8 cellular contexts compared by ENCODE assay signal in genomic region chr1:169466259-169467230, GRCh38. TPM values are rescaled to one million over a fixed set of nuclear protein-coding genes. Genes with fewer than 3 reads are reported as not detected.
A peak's percentile ranks its signal among the peaks of the same experiment; 100 is the strongest.
DNase-seq lines count a peak whose midpoint lies in the region; ATAC-seq and TF ChIP-seq lines count a peak whose summit lies in the region.
"Had no signal": no experiment of that assay in that cellular context is flagged by ENCODE, and none has a peak within 500 bp of the region (broad histone marks: within the 10 kb centered on the region; RNA-seq: fewer than 3 reads in every experiment).

No MANE protein-coding gene starts in this region.

- no peaks in the 10 kb centered on the region for H3K4me1 Mint-ChIP-seq in Caco-2 (ENCODE audit: low read depth, unreplicated experiment)
- H3K4me1 Mint-ChIP-seq in activated CD4-positive, alpha-beta memory T cell treated with anti-CD3 and anti-CD28 coated beads, Interleukin-2, amount 10 ng/mL, durations not matched to agents 7 days and 5 days = peaks cover 5% of the 10 kb centered on the region

- no peak overlapping the region for H3K4me3 Mint-ChIP-seq in Caco-2 (ENCODE audit: unreplicated experiment)
- H3K4me3 Mint-ChIP-seq in activated CD4-positive, alpha-beta memory T cell treated with anti-CD3 and anti-CD28 coated beads, Interleukin-2, amount 10 ng/mL, durations not matched to agents 7 days and 5 days = no peak overlapping the region

- H3K27me3 ChIP-seq in Caco-2 (replicated peaks; ENCODE audit: control insufficient read depth, insufficient read depth, low read length) (no peaks in the 10 kb centered on the region), H7 (ENCODE audit: control insufficient read depth, insufficient read depth, low read length) (no peaks in the 10 kb centered on the region), thyroid gland (no peaks in the 10 kb centered on the region)

- CTCF ChIA-PET in Caco-2 (lab: Charles Lee) = interaction anchor here (1.0 to 2.6 kb wide), 2 partner anchors 41 to 79 kb away, joined by 4 to 19 read pairs; no protein-coding TSS in a partner anchor
- CTCF ChIA-PET in activated CD4-positive, alpha-beta memory T cell treated with anti-CD3 and anti-CD28 coated beads, Interleukin-2, amount 10 ng/mL, durations not matched to agents 7 days and 5 days (lab: Charles Lee) = interaction anchor here (1.0 to 1.7 kb wide), 3 partner anchors 80 to 863 kb away, joined by 3 to 7 read pairs (median 4); no protein-coding TSS in a partner anchor

- peaks cover 33% of the 10 kb centered on the region for H3K36me3 Mint-ChIP-seq in Caco-2 (ENCODE audit: insufficient read depth, unreplicated experiment)
- peaks cover 6% of the 10 kb centered on the region for H3K36me3 Mint-ChIP-seq in activated CD4-positive, alpha-beta memory T cell treated with anti-CD3 and anti-CD28 coated beads, Interleukin-2, amount 10 ng/mL, durations not matched to agents 7 days and 5 days (ENCODE audit: low read depth)

- no peak overlapping the region for H3K27ac Mint-ChIP-seq in Caco-2 (ENCODE audit: unreplicated experiment)
- no peak overlapping the region for H3K27ac Mint-ChIP-seq in activated CD4-positive, alpha-beta memory T cell treated with anti-CD3 and anti-CD28 coated beads, Interleukin-2, amount 10 ng/mL, durations not matched to agents 7 days and 5 days

- H3K36me3 ChIP-seq in Caco-2 (ENCODE audit: control insufficient read depth, insufficient read depth, low read length) (peaks cover 4% of the 10 kb centered on the region), H7 (replicated peaks; ENCODE audit: control insufficient read depth, insufficient read depth, low read length) (peaks cover 5% of the 10 kb centered on the region), thyroid gland (peaks cover 0 to 10% of the 10 kb centered on the region in 2 donors)

- no peak overlapping the region for H3K27ac ChIP-seq in thyroid gland
- H3K27ac ChIP-seq: SK-N-MC had no signal

- ATAC-seq in HG03139 (IDR thresholded peaks at IDR 0.05; ENCODE audit: unreplicated experiment) = no peak

- H3K4me3 ChIP-seq in Caco-2 (ENCODE audit: low read depth, low read length) (no peak overlapping the region), H7 (ENCODE audit: insufficient read depth, low read depth, low read length) (no peak overlapping the region), fibroblast of the aortic adventitia (ENCODE audit: low read depth, low read length) (no peak overlapping the region), thyroid gland (replicated peaks in 1 of 3) (no peak overlapping the region)
- H3K4me3 ChIP-seq: SK-N-MC had no signal

- no TSS peak for BruUV-seq in Caco-2 (replicated peaks; lab: Mats Ljungman, UMichigan)

- no peaks in the 10 kb centered on the region for H3K9me3 Mint-ChIP-seq in Caco-2 (ENCODE audit: unreplicated experiment)
- no peaks in the 10 kb centered on the region for H3K9me3 Mint-ChIP-seq in activated CD4-positive, alpha-beta memory T cell treated with anti-CD3 and anti-CD28 coated beads, Interleukin-2, amount 10 ng/mL, durations not matched to agents 7 days and 5 days

- no peaks in the 10 kb centered on the region for H3K9me3 ChIP-seq in Caco-2
- H3K9me3 ChIP-seq in thyroid gland = no peaks in the 10 kb centered on the region

- H3K27me3 Mint-ChIP-seq in Caco-2 (ENCODE audit: insufficient read depth, unreplicated experiment) = no peaks in the 10 kb centered on the region
- no peaks in the 10 kb centered on the region for H3K27me3 Mint-ChIP-seq in activated CD4-positive, alpha-beta memory T cell treated with anti-CD3 and anti-CD28 coated beads, Interleukin-2, amount 10 ng/mL, durations not matched to agents 7 days and 5 days

- no peak for TF ChIP-seq POLR2A in thyroid gland (IDR thresholded peaks at IDR 0.05)

- H3K4me1 ChIP-seq in Caco-2 (no peaks in the 10 kb centered on the region), thyroid gland (no peaks in the 10 kb centered on the region)

- WGBS in thyroid gland, 2 donors = 85 to 86% methylated on average over 8 of the region's 8 CpGs

- peak; percentile 24 to 60 for TF ChIP-seq CTCF in Caco-2 (IDR thresholded peaks at IDR 0.05; ENCODE audit: insufficient read depth in 1 of 2, low read depth in 1 of 2, low read length in 1 of 2, severe bottlenecking in 1 of 2, unreplicated experiment in 1 of 2)
- peak; percentile 34 for TF ChIP-seq CTCF in fibroblast of the aortic adventitia (IDR thresholded peaks at IDR 0.05; ENCODE audit: insufficient read depth, low read length)
- peak in 4 of 6 experiments; percentile 33 to 56 (median 47) for TF ChIP-seq CTCF in thyroid gland (IDR thresholded peaks at IDR 0.05)

- intact Hi-C loops in Caco-2 (cut with micrococcal nuclease; ENCODE audit: unreplicated experiment) = loop anchor here (1.0 to 5.0 kb wide), 5 partner anchors 19 to 246 kb away; partner anchors contain the start of gene SLC19A2
- intact Hi-C loops in thyroid gland (cut with DNase I) = loop anchor here (5.0 kb wide), 1 partner anchor 76 kb away; no protein-coding TSS in a partner anchor

- POLR2A ChIA-PET in Caco-2 (lab: Charles Lee) = no interaction called here
- POLR2A ChIA-PET in activated CD4-positive, alpha-beta memory T cell treated with anti-CD3 and anti-CD28 coated beads, Interleukin-2, amount 10 ng/mL, durations not matched to agents 7 days and 5 days (lab: Charles Lee) = no interaction called here

- DNase-seq in Caco-2 = peak in 1 of 2 experiments; percentile 56
- DNase-seq in H7 = peak; percentile 23
- DNase-seq in RPMI8226 = peak; percentile 47
- DNase-seq in fibroblast of the aortic adventitia (ENCODE audit: low read depth) = peak; percentile 69
- peak; percentile 40 to 41 for DNase-seq in thyroid gland
- no peak for DNase-seq in activated CD4-positive, alpha-beta memory T cell treated with anti-CD3 and anti-CD28 coated beads, Interleukin-2, amount 10 ng/mL, durations not matched to agents 7 days and 5 days

RNA-seq across cellular contexts. Expression of gene SLC19A2, which starts 19.2 kb away (rescaled TPM):
- total RNA-seq in Caco-2 (2022) (28.7 and 31.5 TPM in 2 replicates), fibroblast of the aortic adventitia (ENCODE audit: low replicate concordance) (6.0 and 7.7 TPM in 2 replicates), thyroid gland (10 to 100 TPM; 19.0 to 41.0 (median 27.8) TPM)
- total RNA-seq in H7 (2014; rRNA removed; shearing (Covaris generic)) = 28.9 and 34.8 TPM in 2 replicates
- total RNA-seq in activated CD4-positive, alpha-beta memory T cell treated with anti-CD3 and anti-CD28 coated beads, Interleukin-2, amount 10 ng/mL, durations not matched to agents 7 days and 5 days = 1 to 10 TPM; 6.7 to 6.8 TPM

RNA-seq across cellular contexts. Expression of gene CCDC181, which starts 39.3 kb away (rescaled TPM):
- total RNA-seq in Caco-2 (2022) (0.23 and 0.42 TPM in 2 replicates), fibroblast of the aortic adventitia (ENCODE audit: low replicate concordance) (1.4 and 3.1 TPM in 2 replicates), thyroid gland (under 1 TPM in 3 of 4 donors, not detected in 1; 0.40 to 0.63 (median 0.56) TPM)
- total RNA-seq in H7 (2014; rRNA removed; shearing (Covaris generic)) = 0.80 and 1.7 TPM in 2 replicates
- not detected for total RNA-seq in activated CD4-positive, alpha-beta memory T cell treated with anti-CD3 and anti-CD28 coated beads, Interleukin-2, amount 10 ng/mL, durations not matched to agents 7 days and 5 days
